Comparison of ENCODE assay signal across 24 cellular contexts in genomic region chr12:40228727-40229126, GRCh38. TPM values are rescaled to one million over a fixed set of nuclear protein-coding genes. Genes with fewer than 3 reads are reported as not detected.
"Had no signal": no experiment of that assay in that cellular context is flagged by ENCODE, and none has a peak within 500 bp of the region (broad histone marks: within the 10 kb centered on the region; RNA-seq: fewer than 3 reads in every experiment).

No MANE protein-coding gene starts in this region.

- H3K9me3 Mint-ChIP-seq: activated naive CD4-positive, alpha-beta T cell treated with anti-CD3 and anti-CD28 coated beads for 36 hours; activated naive CD8-positive, alpha-beta T cell treated with anti-CD3 and anti-CD28 coated beads, Interleukin-2, amount 50 U/mL, for 24 hours; activated T-helper 2 cell treated with anti-CD3 and anti-CD28 coated beads, Interferon-gamma antibody, Interleukin-2, Interleukin-4, amounts not matched to agents 10 μg/mL and 5 μg/mL and 100 μg/mL, durations not matched to agents 14 hours and 24 hours and 36 hours had no signal

- H3K4me3 ChIP-seq: gastrocnemius medialis, heart left ventricle, mucosa of descending colon, suprapubic skin had no signal

- H3K9me3 ChIP-seq: gastrocnemius medialis, mucosa of descending colon, suprapubic skin had no signal

- DNase-seq: activated CD4-positive, alpha-beta T cell treated with anti-CD3 and anti-CD28 coated beads for 1 hour; activated CD4-positive, alpha-beta T cell treated with anti-CD3 and anti-CD28 coated beads, Interleukin-2, amount 50 U/mL, for 4 hours; activated naive CD4-positive, alpha-beta T cell treated with anti-CD3 and anti-CD28 coated beads for 36 hours; activated naive CD8-positive, alpha-beta T cell treated with anti-CD3 and anti-CD28 coated beads, Interleukin-2, amount 50 U/mL, for 24 hours; activated T-cell treated with anti-CD3 and anti-CD28 coated beads, Interleukin-2, amount 50 U/mL, for 1 hour; aorta; gastrocnemius medialis; heart left ventricle; immature natural killer cell; left cardiac atrium; mammary epithelial cell; mucosa of descending colon; naive thymus-derived CD8-positive, alpha-beta T cell; nucleus accumbens; posterior cingulate gyrus; retina; stimulated activated CD4-positive, alpha-beta T cell treated with anti-CD3 and anti-CD28 coated beads, Interleukin-2, amount 100 ng/mL, for 48 hours; stimulated activated naive CD4-positive, alpha-beta T cell treated with Interleukin-2 at 50 U/mL for 16 hours; T-helper 1 cell; T1000; trophoblast cell had no signal

- H3K27me3 ChIP-seq: gastrocnemius medialis, heart left ventricle, suprapubic skin had no signal

- H3K4me3 Mint-ChIP-seq: activated naive CD4-positive, alpha-beta T cell treated with anti-CD3 and anti-CD28 coated beads for 36 hours; activated naive CD8-positive, alpha-beta T cell treated with anti-CD3 and anti-CD28 coated beads, Interleukin-2, amount 50 U/mL, for 24 hours; immature natural killer cell; naive thymus-derived CD8-positive, alpha-beta T cell had no signal

- H3K36me3 ChIP-seq: suprapubic skin had no signal

- ATAC-seq: activated naive CD8-positive, alpha-beta T cell treated with anti-CD3 and anti-CD28 coated beads, Interleukin-2, amount 50 U/mL, for 24 hours; gastrocnemius medialis; heart left ventricle; left cardiac atrium; mucosa of descending colon; naive thymus-derived CD8-positive, alpha-beta T cell had no signal

- H3K27ac Mint-ChIP-seq: activated naive CD4-positive, alpha-beta T cell treated with anti-CD3 and anti-CD28 coated beads for 36 hours; activated naive CD8-positive, alpha-beta T cell treated with anti-CD3 and anti-CD28 coated beads, Interleukin-2, amount 50 U/mL, for 24 hours; activated T-helper 2 cell treated with anti-CD3 and anti-CD28 coated beads, Interferon-gamma antibody, Interleukin-2, Interleukin-4, amounts not matched to agents 10 μg/mL and 5 μg/mL and 100 μg/mL, durations not matched to agents 14 hours and 24 hours and 36 hours; immature natural killer cell had no signal

- H3K27ac ChIP-seq: epithelial cell of prostate, gastrocnemius medialis, heart left ventricle, suprapubic skin had no signal

RNA-seq across cellular contexts. Expression of gene LRRK2, which starts 3.9 kb away (rescaled TPM):
- total RNA-seq: activated naive CD4-positive, alpha-beta T cell treated with anti-CD3 and anti-CD28 coated beads for 36 hours; activated T-helper 2 cell treated with anti-CD3 and anti-CD28 coated beads, Interferon-gamma antibody, Interleukin-2, Interleukin-4, amounts not matched to agents 10 μg/mL and 5 μg/mL and 100 μg/mL, durations not matched to agents 14 hours and 24 hours and 36 hours had no signal
